In genomic region chr12:87953257-87953860, GRCh38 we compare ENCODE assay signal across 8 cellular contexts.
A peak's percentile ranks its signal among the peaks of the same experiment; 100 is the strongest.
DNase-seq lines count a peak whose midpoint lies in the region; ATAC-seq and TF ChIP-seq lines count a peak whose summit lies in the region.

No MANE protein-coding gene starts in this region.

- H3K4me3 ChIP-seq in heart left ventricle (no peak overlapping the region), right cardiac atrium (ENCODE audit: low read length) (no peak overlapping the region), astrocyte of the cerebellum (ENCODE audit: low read depth, low read length) (no peak overlapping the region)

- TF ChIP-seq POLR2A in heart left ventricle (IDR thresholded peaks at IDR 0.05): no peak

- H3K4me1 Mint-ChIP-seq in activated T-cell treated with anti-CD3 and anti-CD28 coated beads, Interleukin-2, amount 50 U/mL, for 24 hours (ENCODE audit: low read depth): no peaks in the 10 kb centered on the region

- H3K36me3 Mint-ChIP-seq in activated T-cell treated with anti-CD3 and anti-CD28 coated beads, Interleukin-2, amount 50 U/mL, for 24 hours (ENCODE audit: low read depth): no peaks in the 10 kb centered on the region

- no peaks in the 10 kb centered on the region for H3K36me3 ChIP-seq in heart left ventricle

- no peaks in the 10 kb centered on the region for H3K27me3 Mint-ChIP-seq in activated T-cell treated with anti-CD3 and anti-CD28 coated beads, Interleukin-2, amount 50 U/mL, for 24 hours

- H3K4me3 Mint-ChIP-seq in activated T-cell treated with anti-CD3 and anti-CD28 coated beads, Interleukin-2, amount 50 U/mL, for 24 hours: no peak overlapping the region

- DNase-seq in heart left ventricle (no peak), right cardiac atrium (no peak), NCI-H146 treated with DMSO at 0.1 percent for 48 hours (lab: John Stamatoyannopoulos, UW; ENCODE audit: unreplicated experiment) (peak; percentile 65), astrocyte of the cerebellum (ENCODE audit: low read depth) (peak; percentile 59), lung microvascular endothelial cell (ENCODE audit: low read depth in 2 of 2) (peak; percentile 40 to 44)
- DNase-seq in stimulated activated CD4-positive, alpha-beta T cell treated with anti-CD3 and anti-CD28 coated beads, Interleukin-4, amount 100 ng/mL, for 4 hours: no peak
- DNase-seq in activated T-cell treated with anti-CD3 and anti-CD28 coated beads, Interleukin-2, amount 50 U/mL, for 24 hours: no peak

- no peak overlapping the region for H3K27ac Mint-ChIP-seq in activated T-cell treated with anti-CD3 and anti-CD28 coated beads, Interleukin-2, amount 50 U/mL, for 24 hours

- H3K27me3 ChIP-seq in heart left ventricle: no peaks in the 10 kb centered on the region
- no peaks in the 10 kb centered on the region for H3K27me3 ChIP-seq in right cardiac atrium (ENCODE audit: control insufficient read depth, insufficient read depth)

- H3K4me1 ChIP-seq in heart left ventricle (no peaks in the 10 kb centered on the region), right cardiac atrium (ENCODE audit: control insufficient read depth, insufficient read depth, low read length) (no peaks in the 10 kb centered on the region)

- ATAC-seq in heart left ventricle (no peak), right cardiac atrium (no peak), GM21526 (IDR thresholded peaks at IDR 0.05; ENCODE audit: low FRiP score, unreplicated experiment) (no peak)

- peaks cover 8% of the 10 kb centered on the region for H3K9me3 Mint-ChIP-seq in activated T-cell treated with anti-CD3 and anti-CD28 coated beads, Interleukin-2, amount 50 U/mL, for 24 hours

- in situ Hi-C loops in astrocyte of the cerebellum (cut with HindIII; ENCODE audit: low sequenced_read_pairs): no loop called here

- H3K9me3 ChIP-seq in heart left ventricle (no peaks in the 10 kb centered on the region), right cardiac atrium (ENCODE audit: control insufficient read depth, low read length) (no peaks in the 10 kb centered on the region)

- intact Hi-C loops in heart left ventricle (cut with DNase I): no loop called here
- intact Hi-C loops in right cardiac atrium (cut with DNase I): no loop called here

- no peak overlapping the region for H3K27ac ChIP-seq in heart left ventricle
- no peak overlapping the region for H3K27ac ChIP-seq in right cardiac atrium (ENCODE audit: low read length)

- TF ChIP-seq CTCF in heart left ventricle (IDR thresholded peaks at IDR 0.05): peak in 9 of 12 donors; percentile 14 to 50 (median 33)
- TF ChIP-seq CTCF in astrocyte of the cerebellum (IDR thresholded peaks at IDR 0.05; ENCODE audit: low read depth, low read length, missing control alignments): peak; percentile 44

- 2 to 3% (median 3%) methylated on average over 3 of the region's 3 CpGs for WGBS in heart left ventricle, 4 donors
- WGBS in right cardiac atrium: 4% methylated on average over 3 of the region's 3 CpGs

Comparison
In these comparisons a context has a peak if more than half of its experiments do, and no peak if none do; other contexts are left out.
1. DNase-seq: peak in NCI-H146 treated with DMSO at 0.1 percent for 48 hours (single experiment), astrocyte of the cerebellum (single experiment) and lung microvascular endothelial cell (2 of 2); none in heart left ventricle (0 of 5), right cardiac atrium (0 of 3), stimulated activated CD4-positive, alpha-beta T cell treated with anti-CD3 and anti-CD28 coated beads, Interleukin-4, amount 100 ng/mL, for 4 hours (0 of 2) and activated T-cell treated with anti-CD3 and anti-CD28 coated beads, Interleukin-2, amount 50 U/mL, for 24 hours (single experiment).